1 cellular context compared by ENCODE assay signal in the genomic region with DNA sequence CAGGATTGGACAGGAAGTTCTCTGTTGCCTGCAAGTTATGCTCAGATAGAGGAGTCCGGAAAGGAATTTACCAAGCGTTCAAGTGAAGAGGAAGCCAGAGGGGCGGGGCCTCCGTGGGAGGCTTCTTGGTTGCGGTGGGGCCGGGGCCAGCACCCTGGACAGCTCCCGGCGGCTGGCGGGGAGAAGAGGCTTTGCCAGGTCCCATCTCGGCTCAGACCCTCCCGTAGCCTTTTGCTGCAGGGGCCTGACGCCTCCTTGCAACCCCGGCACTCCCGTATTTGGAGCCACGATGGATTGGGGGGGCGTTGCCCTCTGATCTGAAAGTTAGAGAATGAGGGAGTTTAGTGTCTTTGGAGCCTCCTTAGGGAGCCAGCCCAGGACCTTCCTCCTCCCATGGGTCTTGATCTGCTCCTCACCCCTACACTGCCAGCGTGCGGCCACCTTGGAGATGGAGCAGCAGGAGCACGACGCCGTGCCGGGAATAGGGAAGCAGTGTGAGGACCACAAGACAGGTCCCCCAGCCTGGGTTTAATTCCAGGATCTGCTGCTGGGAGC.
TF ChIP-seq lines count a peak whose summit lies in the region.

No MANE protein-coding gene starts in this region.

TF ChIP-seq in HepG2, 621 proteins besides CTCF, POLR2A, EP300 and RAD21 (continued from another document and continues in another):
- TF ChIP-seq ZNF569 (CRISPR knock-in tag; IDR thresholded peaks at IDR 0.05; ENCODE audit: borderline replicate concordance) (no peak), TGIF2 (CRISPR knock-in tag; IDR thresholded peaks at IDR 0.05) (peak; percentile 71; the same call in 1 of the 2 replicates), ZNF274 (CRISPR knock-in tag; IDR thresholded peaks at IDR 0.05) (peak; percentile 63; the same call in 1 of the 2 replicates), ZFAT (CRISPR knock-in tag; conservative IDR thresholded peaks at IDR 0.05) (no peak), ATF3 (CRISPR knock-in tag; IDR thresholded peaks at IDR 0.05) (peak; percentile 70; the same call in 1 of the 2 replicates), SRSF9 (IDR thresholded peaks at IDR 0.05; ENCODE audit: borderline replicate concordance, insufficient read depth, low read depth, low read length, poor library complexity, severe bottlenecking) (no peak), GPN1 (CRISPR knock-in tag; IDR thresholded peaks at IDR 0.05; ENCODE audit: borderline replicate concordance) (0 out of 2 replicates have a peak, but pooled peaks have one; percentile 62), RBAK (CRISPR knock-in tag; IDR thresholded peaks at IDR 0.05) (no peak), KLF13 (CRISPR knock-in tag; IDR thresholded peaks at IDR 0.05) (no peak), ZBTB7B (CRISPR knock-in tag; IDR thresholded peaks at IDR 0.05) (no peak), ZNF101 (CRISPR knock-in tag; IDR thresholded peaks at IDR 0.05; ENCODE audit: borderline replicate concordance, low read depth) (no peak), MED1 (CRISPR knock-in tag; IDR thresholded peaks at IDR 0.05) (0 out of 2 replicates have a peak, but pooled peaks have one; percentile 17), ZNF333 (CRISPR knock-in tag; IDR thresholded peaks at IDR 0.05; ENCODE audit: borderline replicate concordance) (0 out of 2 replicates have a peak, but pooled peaks have one; percentile 44), YY1 (IDR thresholded peaks at IDR 0.05; ENCODE audit: insufficient read depth, insufficient replicate concordance, low read depth, low read length) (no peak), NR2F1 (CRISPR knock-in tag; IDR thresholded peaks at IDR 0.05) (no peak), ARHGAP35 (CRISPR knock-in tag; IDR thresholded peaks at IDR 0.05; ENCODE audit: borderline replicate concordance) (0 out of 2 replicates have a peak, but pooled peaks have one; percentile 59), KLF9 (CRISPR knock-in tag; IDR thresholded peaks at IDR 0.05; ENCODE audit: low read depth) (peak; percentile 70; the same call in 1 of the 2 replicates), ZNF124 (CRISPR knock-in tag; IDR thresholded peaks at IDR 0.05) (peak; percentile 93), KDM1A (CRISPR knock-in tag; IDR thresholded peaks at IDR 0.05) (no peak), PHF5A (CRISPR knock-in tag; IDR thresholded peaks at IDR 0.05; ENCODE audit: low read depth, unreplicated experiment) (no peak), ELF1 (CRISPR knock-in tag; IDR thresholded peaks at IDR 0.05) (no peak), CBFB (CRISPR knock-in tag; IDR thresholded peaks at IDR 0.05) (0 out of 2 replicates have a peak, but pooled peaks have one; percentile 24), RAD51 (IDR thresholded peaks at IDR 0.05; ENCODE audit: borderline replicate concordance) (no peak), ZFP37 (CRISPR knock-in tag; IDR thresholded peaks at IDR 0.05; ENCODE audit: borderline replicate concordance) (peak; percentile 83; the same call in 1 of the 2 replicates), IRF9 (CRISPR knock-in tag; IDR thresholded peaks at IDR 0.05; ENCODE audit: borderline replicate concordance) (0 out of 2 replicates have a peak, but pooled peaks have one; percentile 32), ZNF704 (CRISPR knock-in tag; IDR thresholded peaks at IDR 0.05; ENCODE audit: borderline replicate concordance) (no peak), SNAPC2 (CRISPR knock-in tag; IDR thresholded peaks at IDR 0.05) (no peak), HNF4G (IDR thresholded peaks at IDR 0.05; ENCODE audit: borderline replicate concordance, low read depth, low read length) (no peak), HNF4G (CRISPR knock-in tag; IDR thresholded peaks at IDR 0.05; ENCODE audit: borderline replicate concordance, low read depth) (no peak), DBP (CRISPR knock-in tag; IDR thresholded peaks at IDR 0.05; ENCODE audit: not compliant biosample characterization) (peak; percentile 78), ZNF160 (CRISPR knock-in tag; IDR thresholded peaks at IDR 0.05) (0 out of 2 replicates have a peak, but pooled peaks have one; percentile 34), THAP8 (CRISPR knock-in tag; IDR thresholded peaks at IDR 0.05; ENCODE audit: borderline replicate concordance) (no peak), PAF1 (CRISPR knock-in tag; IDR thresholded peaks at IDR 0.05) (no peak), ATAD3A (CRISPR knock-in tag; IDR thresholded peaks at IDR 0.05) (peak; percentile 72; the same call in 1 of the 2 replicates), SP4 (CRISPR knock-in tag; IDR thresholded peaks at IDR 0.05) (0 out of 2 replicates have a peak, but pooled peaks have one; percentile 29), ZNF383 (CRISPR knock-in tag; IDR thresholded peaks at IDR 0.05; ENCODE audit: borderline replicate concordance) (no peak), DMTF1 (CRISPR knock-in tag; IDR thresholded peaks at IDR 0.05) (no peak)
- TF ChIP-seq, protein P1, sequence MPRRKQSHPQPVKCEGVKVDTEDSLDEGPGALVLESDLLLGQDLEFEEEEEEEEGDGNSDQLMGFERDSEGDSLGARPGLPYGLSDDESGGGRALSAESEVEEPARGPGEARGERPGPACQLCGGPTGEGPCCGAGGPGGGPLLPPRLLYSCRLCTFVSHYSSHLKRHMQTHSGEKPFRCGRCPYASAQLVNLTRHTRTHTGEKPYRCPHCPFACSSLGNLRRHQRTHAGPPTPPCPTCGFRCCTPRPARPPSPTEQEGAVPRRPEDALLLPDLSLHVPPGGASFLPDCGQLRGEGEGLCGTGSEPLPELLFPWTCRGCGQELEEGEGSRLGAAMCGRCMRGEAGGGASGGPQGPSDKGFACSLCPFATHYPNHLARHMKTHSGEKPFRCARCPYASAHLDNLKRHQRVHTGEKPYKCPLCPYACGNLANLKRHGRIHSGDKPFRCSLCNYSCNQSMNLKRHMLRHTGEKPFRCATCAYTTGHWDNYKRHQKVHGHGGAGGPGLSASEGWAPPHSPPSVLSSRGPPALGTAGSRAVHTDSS (CRISPR knock-in tag; conservative IDR thresholded peaks at IDR 0.05) = no peak
- TF ChIP-seq, protein P2, sequence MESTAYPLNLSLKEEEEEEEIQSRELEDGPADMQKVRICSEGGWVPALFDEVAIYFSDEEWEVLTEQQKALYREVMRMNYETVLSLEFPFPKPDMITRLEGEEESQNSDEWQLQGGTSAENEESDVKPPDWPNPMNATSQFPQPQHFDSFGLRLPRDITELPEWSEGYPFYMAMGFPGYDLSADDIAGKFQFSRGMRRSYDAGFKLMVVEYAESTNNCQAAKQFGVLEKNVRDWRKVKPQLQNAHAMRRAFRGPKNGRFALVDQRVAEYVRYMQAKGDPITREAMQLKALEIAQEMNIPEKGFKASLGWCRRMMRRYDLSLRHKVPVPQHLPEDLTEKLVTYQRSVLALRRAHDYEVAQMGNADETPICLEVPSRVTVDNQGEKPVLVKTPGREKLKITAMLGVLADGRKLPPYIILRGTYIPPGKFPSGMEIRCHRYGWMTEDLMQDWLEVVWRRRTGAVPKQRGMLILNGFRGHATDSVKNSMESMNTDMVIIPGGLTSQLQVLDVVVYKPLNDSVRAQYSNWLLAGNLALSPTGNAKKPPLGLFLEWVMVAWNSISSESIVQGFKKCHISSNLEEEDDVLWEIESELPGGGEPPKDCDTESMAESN (CRISPR knock-in tag; conservative IDR thresholded peaks at IDR 0.05) = no peak
- TF ChIP-seq, protein P3, sequence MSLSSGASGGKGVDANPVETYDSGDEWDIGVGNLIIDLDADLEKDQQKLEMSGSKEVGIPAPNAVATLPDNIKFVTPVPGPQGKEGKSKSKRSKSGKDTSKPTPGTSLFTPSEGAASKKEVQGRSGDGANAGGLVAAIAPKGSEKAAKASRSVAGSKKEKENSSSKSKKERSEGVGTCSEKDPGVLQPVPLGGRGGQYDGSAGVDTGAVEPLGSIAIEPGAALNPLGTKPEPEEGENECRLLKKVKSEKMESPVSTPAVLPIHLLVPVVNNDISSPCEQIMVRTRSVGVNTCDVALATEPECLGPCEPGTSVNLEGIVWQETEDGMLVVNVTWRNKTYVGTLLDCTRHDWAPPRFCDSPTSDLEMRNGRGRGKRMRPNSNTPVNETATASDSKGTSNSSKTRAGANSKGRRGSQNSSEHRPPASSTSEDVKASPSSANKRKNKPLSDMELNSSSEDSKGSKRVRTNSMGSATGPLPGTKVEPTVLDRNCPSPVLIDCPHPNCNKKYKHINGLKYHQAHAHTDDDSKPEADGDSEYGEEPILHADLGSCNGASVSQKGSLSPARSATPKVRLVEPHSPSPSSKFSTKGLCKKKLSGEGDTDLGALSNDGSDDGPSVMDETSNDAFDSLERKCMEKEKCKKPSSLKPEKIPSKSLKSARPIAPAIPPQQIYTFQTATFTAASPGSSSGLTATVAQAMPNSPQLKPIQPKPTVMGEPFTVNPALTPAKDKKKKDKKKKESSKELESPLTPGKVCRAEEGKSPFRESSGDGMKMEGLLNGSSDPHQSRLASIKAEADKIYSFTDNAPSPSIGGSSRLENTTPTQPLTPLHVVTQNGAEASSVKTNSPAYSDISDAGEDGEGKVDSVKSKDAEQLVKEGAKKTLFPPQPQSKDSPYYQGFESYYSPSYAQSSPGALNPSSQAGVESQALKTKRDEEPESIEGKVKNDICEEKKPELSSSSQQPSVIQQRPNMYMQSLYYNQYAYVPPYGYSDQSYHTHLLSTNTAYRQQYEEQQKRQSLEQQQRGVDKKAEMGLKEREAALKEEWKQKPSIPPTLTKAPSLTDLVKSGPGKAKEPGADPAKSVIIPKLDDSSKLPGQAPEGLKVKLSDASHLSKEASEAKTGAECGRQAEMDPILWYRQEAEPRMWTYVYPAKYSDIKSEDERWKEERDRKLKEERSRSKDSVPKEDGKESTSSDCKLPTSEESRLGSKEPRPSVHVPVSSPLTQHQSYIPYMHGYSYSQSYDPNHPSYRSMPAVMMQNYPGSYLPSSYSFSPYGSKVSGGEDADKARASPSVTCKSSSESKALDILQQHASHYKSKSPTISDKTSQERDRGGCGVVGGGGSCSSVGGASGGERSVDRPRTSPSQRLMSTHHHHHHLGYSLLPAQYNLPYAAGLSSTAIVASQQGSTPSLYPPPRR (CRISPR knock-in tag; IDR thresholded peaks at IDR 0.05; ENCODE audit: borderline replicate concordance) = no peak
- TF ChIP-seq, protein P4, sequence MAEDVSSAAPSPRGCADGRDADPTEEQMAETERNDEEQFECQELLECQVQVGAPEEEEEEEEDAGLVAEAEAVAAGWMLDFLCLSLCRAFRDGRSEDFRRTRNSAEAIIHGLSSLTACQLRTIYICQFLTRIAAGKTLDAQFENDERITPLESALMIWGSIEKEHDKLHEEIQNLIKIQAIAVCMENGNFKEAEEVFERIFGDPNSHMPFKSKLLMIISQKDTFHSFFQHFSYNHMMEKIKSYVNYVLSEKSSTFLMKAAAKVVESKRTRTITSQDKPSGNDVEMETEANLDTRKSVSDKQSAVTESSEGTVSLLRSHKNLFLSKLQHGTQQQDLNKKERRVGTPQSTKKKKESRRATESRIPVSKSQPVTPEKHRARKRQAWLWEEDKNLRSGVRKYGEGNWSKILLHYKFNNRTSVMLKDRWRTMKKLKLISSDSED (CRISPR knock-in tag; IDR thresholded peaks at IDR 0.05) = no peak
